34 cellular contexts compared by ENCODE assay signal in the genomic region with DNA sequence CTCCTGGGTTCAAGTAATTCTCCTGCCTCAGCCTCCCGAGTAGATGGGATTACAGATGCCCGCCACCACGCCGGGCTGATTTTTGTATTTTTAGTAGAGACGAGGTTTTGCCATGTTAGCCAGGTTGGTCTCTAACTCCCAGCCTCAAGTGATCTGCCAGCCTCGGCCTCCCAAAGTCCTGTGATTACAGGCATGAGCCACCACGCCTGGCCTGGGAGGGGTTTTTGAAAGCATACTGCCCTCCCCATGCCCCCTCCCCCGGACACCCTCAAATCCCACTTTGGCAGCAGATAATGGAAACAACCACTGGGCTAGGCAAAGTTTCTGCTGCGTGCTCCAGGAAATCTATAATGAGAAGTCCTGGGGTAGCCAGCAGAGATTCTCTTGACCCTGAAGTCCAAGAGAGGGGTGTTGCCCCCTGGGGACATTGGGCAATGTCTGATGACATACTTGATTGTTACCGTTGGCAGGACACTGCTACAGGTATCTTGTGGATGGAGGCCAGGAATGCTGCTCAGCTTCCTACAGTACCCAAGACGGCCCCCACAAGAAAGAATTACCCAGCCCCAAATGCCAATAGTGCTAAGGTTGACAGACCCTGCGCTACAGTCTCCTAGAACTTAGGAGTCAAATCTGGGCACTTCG. TPM values are rescaled to one million over a fixed set of nuclear protein-coding genes. Genes with fewer than 3 reads are reported as not detected.
A peak's percentile ranks its signal among the peaks of the same experiment; 100 is the strongest.
DNase-seq lines count a peak whose midpoint lies in the region; FAIRE-seq and TF ChIP-seq lines count a peak whose summit lies in the region.
"Had no signal": no experiment of that assay in that cellular context is flagged by ENCODE, and none has a peak within 500 bp of the region (broad histone marks: within the 10 kb centered on the region; RNA-seq: fewer than 3 reads in every experiment).

No MANE protein-coding gene starts in this region.

- H3K27me3 ChIP-seq in AG04450 (ENCODE audit: control insufficient read depth, insufficient read depth, low read length) (no peaks in the 10 kb centered on the region), spleen (replicated peaks in 1 of 7) (peaks cover 0 to 36% (median 0%) of the 10 kb centered on the region in 7 donors)
- H3K27me3 ChIP-seq: BLaER1; BLaER1 treated with 17β-estradiol and CSF1 and Interleukin-3, amounts not matched to agents 10 nM and 100 nM had no signal

- WGBS in spleen, 5 donors, result 79 to 88% (median 84%) methylated on average over 13 of the region's 13 CpGs

- no peaks in the 10 kb centered on the region for H3K9me3 ChIP-seq in AG04450 (ENCODE audit: control insufficient read depth, insufficient read depth, low read length)
- no peaks in the 10 kb centered on the region for H3K9me3 ChIP-seq in spleen
- H3K9me3 ChIP-seq: A549; BE2C; BLaER1; BLaER1 treated with 17β-estradiol and CSF1 and Interleukin-3, amounts not matched to agents 10 nM and 100 nM; Caco-2 had no signal

- H3K36me3 ChIP-seq in spleen, result no peaks in the 10 kb centered on the region
- H3K36me3 ChIP-seq: BE2C; BLaER1; BLaER1 treated with 17β-estradiol and CSF1 and Interleukin-3, amounts not matched to agents 10 nM and 100 nM had no signal

- intact Hi-C loops in posterior vena cava (cut with DNase I), result no loop called here
- intact Hi-C loops in spleen (cut with DNase I; ENCODE audit: low total_unique reads), result no loop called here

- H3K4me1 ChIP-seq in spleen, result no peaks in the 10 kb centered on the region
- H3K4me1 ChIP-seq: BE2C; BLaER1; BLaER1 treated with 17β-estradiol and CSF1 and Interleukin-3, amounts not matched to agents 10 nM and 100 nM; Caco-2 had no signal

- no peak for FAIRE-seq in D721Med (lab: Jason Lieb, UNC)
- FAIRE-seq: A204.1, A549 had no signal

- no peak for DNase-seq in AG04450 (ENCODE audit: low read depth, low spot score)
- peak; percentile 38 for DNase-seq in islet precursor cell
- peak; percentile 59 for DNase-seq in posterior vena cava (ENCODE audit: low spot score)
- peak; percentile 54 for DNase-seq in spleen
- no peak for DNase-seq in D721Med (ENCODE audit: insufficient read length, low spot score)
- DNase-seq in NCI-H446 treated with DMSO at 0.1 percent for 48 hours (lab: John Stamatoyannopoulos, UW), result no peak
- no peak for DNase-seq in NCI-H524 treated with DMSO at 0.1 percent for 48 hours (lab: John Stamatoyannopoulos, UW)
- DNase-seq in HT-29 (ENCODE audit: low spot score), result no peak
- DNase-seq: 8988T; ACHN; AML-193; BE2C; C1 segment of cervical spinal cord; Caco-2; Calu3; CD4-positive, alpha-beta memory T cell; CD4-positive, alpha-beta T cell; CD4-positive, CD25-positive, alpha-beta regulatory T cell; CD8-positive, alpha-beta memory T cell; CD8-positive, alpha-beta T cell; COR-L47; DMS 273 treated with DMSO at 0.1 percent for 48 hours; DMS153; DMS53; DMS79; DMS79 treated with DMSO at 0.1 percent for 48 hours; DND-41; EL had no signal

- TF ChIP-seq CTCF in AG04450 (IDR thresholded peaks at IDR 0.05; ENCODE audit: low read depth, low read length) (no peak), spleen (IDR thresholded peaks at IDR 0.05 in 8 of 11, conservative IDR thresholded peaks at IDR 0.05 in 3 of 11) (no peak), D721Med (IDR thresholded peaks at IDR 0.05; ENCODE audit: insufficient read depth, missing control alignments) (no peak)

- H3K4me3 ChIP-seq in AG04450 (ENCODE audit: low read depth, low read length), result no peak overlapping the region
- H3K4me3 ChIP-seq in spleen, result no peak overlapping the region
- H3K4me3 ChIP-seq: A549; BLaER1; BLaER1 treated with 17β-estradiol and CSF1 and Interleukin-3, amounts not matched to agents 10 nM and 100 nM had no signal

- CTCF ChIA-PET in AG04450 (lab: Charles Lee), result no interaction called here

- H3K27ac ChIP-seq in AG04450 (ENCODE audit: low read depth, low read length) (peak overlapping the region; percentile 11), spleen (no peak overlapping the region)
- H3K27ac ChIP-seq: 22Rv1; A549; BLaER1; BLaER1 treated with 17β-estradiol and CSF1 and Interleukin-3, amounts not matched to agents 10 nM and 100 nM; C4-2B had no signal

- POLR2A ChIA-PET in AG04450 (lab: Yijun Ruan, JAX), result no interaction called here

- no peak for TF ChIP-seq POLR2A in spleen (IDR thresholded peaks at IDR 0.05)

RNA-seq across cellular contexts. Expression of a gene that starts 18.7 kb away (rescaled TPM):
- polyA plus RNA-seq in AG04450 (2011; rRNA removed) (38.0 and 38.9 TPM in 2 replicates), spleen (10 to 100 TPM in 1 of 3 donors, 1 to 10 TPM in 2; 6.3 to 10.5 (median 6.7) TPM)
- polyA minus RNA-seq in AG04450 (2011; rRNA and poly(A)+ RNA removed), result 101 and 126 TPM in 2 replicates
- total RNA-seq in posterior vena cava (10 to 100 TPM; 25.8 to 28.4 TPM), spleen (100 to 1,000 TPM in 2 of 7 donors, 10 to 100 TPM in 5; 30.6 to 130 (median 50.0) TPM)
- 123 and 131 TPM in 2 replicates for total RNA-seq in HT-29 (2014; rRNA removed; shearing (Covaris generic))

Comparison
In these comparisons a context has a peak if more than half of its experiments do, and no peak if none do; other contexts are left out.
1. DNase-seq: peak in islet precursor cell (single experiment), posterior vena cava (single experiment) and spleen (single experiment); none in AG04450 (single experiment), D721Med (single experiment), NCI-H446 treated with DMSO at 0.1 percent for 48 hours (single experiment), NCI-H524 treated with DMSO at 0.1 percent for 48 hours (single experiment) and HT-29 (single experiment).